Comparison of ENCODE assay signal across 7 cellular contexts in genomic region chr22:19122752-19123492, GRCh38. TPM values are rescaled to one million over a fixed set of nuclear protein-coding genes. Genes with fewer than 3 reads are reported as not detected.
A peak's percentile ranks its signal among the peaks of the same experiment; 100 is the strongest.
DNase-seq lines count a peak whose midpoint lies in the region; ATAC-seq, FAIRE-seq and TF ChIP-seq lines count a peak whose summit lies in the region.

No MANE protein-coding gene starts in this region.

- no peak overlapping the region for H3K27ac ChIP-seq in colonic mucosa

- peaks cover 14% of the 10 kb centered on the region for H3K4me1 ChIP-seq in colonic mucosa

- ATAC-seq in memory B cell (ENCODE audit: low read depth), result no peak

- no peaks in the 10 kb centered on the region for H3K27me3 ChIP-seq in colonic mucosa

- peaks cover 34% of the 10 kb centered on the region for H3K4me1 Mint-ChIP-seq in memory B cell

- intact Hi-C loops in colonic mucosa (cut with DNase I), result loop anchor here (2.0 kb wide), 1 partner anchor 20 kb away; no protein-coding TSS in a partner anchor

- H3K9ac ChIP-seq in colonic mucosa (ENCODE audit: low read depth in 2 of 2, low read length in 2 of 2), result peak overlapping the region; percentile 45 to 62

- TF ChIP-seq CTCF in colonic mucosa (IDR thresholded peaks at IDR 0.05) (no peak), D721Med (IDR thresholded peaks at IDR 0.05; ENCODE audit: insufficient read depth, missing control alignments) (no peak)

- TF ChIP-seq POLR2A in GM12891 (IDR thresholded peaks at IDR 0.05; ENCODE audit: low read depth, low read length), result no peak

- H3K4me3 ChIP-seq in colonic mucosa, result peak overlapping the region; percentile 92

- peak overlapping the region; percentile 92 for H3K4me3 Mint-ChIP-seq in memory B cell

- no peak for DNase-seq in GM12891 (ENCODE audit: insufficient read length, low spot score)
- DNase-seq in NAMALWA (ENCODE audit: low spot score), result peak; percentile 21
- no peak for DNase-seq in colonic mucosa
- DNase-seq in memory B cell (ENCODE audit: low spot score in 2 of 2), result no peak
- peak; percentile 13 for DNase-seq in urothelium cell line (ENCODE audit: low spot score)
- no peak for DNase-seq in NCI-H2029 treated with DMSO at 0.1 percent for 48 hours (lab: John Stamatoyannopoulos, UW)
- DNase-seq in D721Med (ENCODE audit: insufficient read length, low spot score), result no peak

- H3K27me3 Mint-ChIP-seq in memory B cell, result no peaks in the 10 kb centered on the region

- peak overlapping the region; percentile 45 for H3K27ac Mint-ChIP-seq in memory B cell

- H3K9me3 ChIP-seq in colonic mucosa, result no peaks in the 10 kb centered on the region

- H3K36me3 Mint-ChIP-seq in memory B cell, result no peaks in the 10 kb centered on the region

- H3K9me3 Mint-ChIP-seq in memory B cell, result no peaks in the 10 kb centered on the region

- FAIRE-seq in GM12891 (lab: Jason Lieb, UNC) (peak; percentile 35), urothelium cell line (lab: Jason Lieb, UNC) (no peak), D721Med (lab: Jason Lieb, UNC) (no peak)

- no peaks in the 10 kb centered on the region for H3K36me3 ChIP-seq in colonic mucosa

TF ChIP-seq in GM12891, 5 proteins besides CTCF, POLR2A, EP300 and RAD21:
- no peak for TF ChIP-seq PAX5 (IDR thresholded peaks at IDR 0.05; ENCODE audit: insufficient read depth, low read length, severe bottlenecking)
- TF ChIP-seq POLR2AphosphoS5 (IDR thresholded peaks at IDR 0.05; ENCODE audit: low read depth, low read length), result no peak
- TF ChIP-seq SPI1 (IDR thresholded peaks at IDR 0.05; ENCODE audit: low read depth, low read length), result no peak
- TF ChIP-seq POU2F2 (IDR thresholded peaks at IDR 0.05; ENCODE audit: low read depth, low read length), result no peak
- TF ChIP-seq TAF1 (IDR thresholded peaks at IDR 0.05; ENCODE audit: low read depth, low read length), result no peak

RNA-seq across cellular contexts. Expression of gene DGCR2, which starts 0.7 kb away (rescaled TPM):
- 9.9 TPM for polyA plus RNA-seq in GM12891 (2012; ENCODE audit: low read depth, missing spikeins)
- total RNA-seq in colonic mucosa, result 10 to 100 TPM; 71.6 to 82.5 TPM

RNA-seq across cellular contexts. Expression of gene TSSK2, which starts 8.2 kb away (rescaled TPM):
- not detected for polyA plus RNA-seq in GM12891 (2012; ENCODE audit: low read depth, missing spikeins)
- not detected for total RNA-seq in colonic mucosa

RNA-seq across cellular contexts. Expression of gene ESS2, which starts 21.5 kb away (rescaled TPM):
- 10.2 TPM for polyA plus RNA-seq in GM12891 (2012; ENCODE audit: low read depth, missing spikeins)
- 10 to 100 TPM; 12.8 to 16.1 TPM for total RNA-seq in colonic mucosa

RNA-seq across cellular contexts. Expression of gene GSC2, which starts 27.2 kb away (rescaled TPM):
- not detected for polyA plus RNA-seq in GM12891 (2012; ENCODE audit: low read depth, missing spikeins)
- total RNA-seq in colonic mucosa, result not detected

RNA-seq across cellular contexts. Expression of gene SLC25A1, which starts 55.6 kb away (rescaled TPM):
- 43.7 TPM for polyA plus RNA-seq in GM12891 (2012; ENCODE audit: low read depth, missing spikeins)
- 100 to 1,000 TPM; 191 to 218 TPM for total RNA-seq in colonic mucosa

Comparison
In these comparisons a context has a peak if more than half of its experiments do, and no peak if none do; other contexts are left out.
1. DNase-seq: peak in NAMALWA (single experiment) and urothelium cell line (single experiment); none in GM12891 (single experiment), colonic mucosa (single experiment), memory B cell (0 of 2), NCI-H2029 treated with DMSO at 0.1 percent for 48 hours (single experiment) and D721Med (single experiment).